15 cellular contexts compared by ENCODE assay signal in the genomic region with DNA sequence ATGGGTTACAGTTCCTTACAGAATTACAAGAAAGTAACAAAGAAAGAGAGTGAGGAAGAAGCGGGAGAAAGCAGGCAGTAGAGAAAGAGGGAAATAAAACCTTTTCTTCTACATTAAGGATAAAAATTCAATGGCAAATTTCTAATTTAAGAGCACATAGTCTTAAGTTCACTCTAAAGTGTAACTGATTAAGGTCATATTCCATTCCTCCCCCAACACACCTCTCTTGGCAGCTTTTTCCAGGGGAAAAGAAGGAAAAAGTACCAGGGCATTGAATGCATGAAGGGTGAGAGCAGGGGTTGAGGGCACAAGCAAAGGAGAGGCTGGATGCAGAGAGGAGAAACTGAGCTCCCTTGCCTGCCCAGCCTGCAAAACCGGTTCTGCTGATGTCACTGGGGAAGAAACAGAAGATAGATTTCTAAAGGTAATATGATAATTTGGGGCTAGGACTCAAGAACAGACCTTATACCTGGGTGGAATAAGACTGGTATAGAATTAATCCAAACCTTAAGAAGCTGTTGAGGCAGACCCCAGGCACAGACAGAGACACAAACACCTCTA. TPM values are rescaled to one million over a fixed set of nuclear protein-coding genes. Genes with fewer than 3 reads are reported as not detected.
DNase-seq lines count a peak whose midpoint lies in the region; ATAC-seq and TF ChIP-seq lines count a peak whose summit lies in the region.
"Had no signal": no experiment of that assay in that cellular context is flagged by ENCODE, and none has a peak within 500 bp of the region (broad histone marks: within the 10 kb centered on the region; RNA-seq: fewer than 3 reads in every experiment).

No MANE protein-coding gene starts in this region.

- no peak overlapping the region for H3K4me3 Mint-ChIP-seq in neural crest cell
- H3K4me3 Mint-ChIP-seq: CD4-positive, CD25-positive, alpha-beta regulatory T cell had no signal

- POLR2A ChIA-PET in SK-N-SH (lab: Yijun Ruan, JAX) = no interaction called here

- H3K27me3 Mint-ChIP-seq in neural crest cell (ENCODE audit: low read depth) = no peaks in the 10 kb centered on the region

- TF ChIP-seq CTCF in epithelial cell of esophagus (IDR thresholded peaks at IDR 0.05; ENCODE audit: insufficient read depth, low read depth, low read length, missing control alignments) (no peak), neural crest cell (conservative IDR thresholded peaks at IDR 0.05) (no peak), SK-N-SH (IDR thresholded peaks at IDR 0.05) (no peak)

- no peaks in the 10 kb centered on the region for H3K4me1 Mint-ChIP-seq in neural crest cell
- H3K4me1 Mint-ChIP-seq: CD4-positive, CD25-positive, alpha-beta regulatory T cell had no signal

- no peak overlapping the region for H3K4me2 ChIP-seq in SK-N-SH

- no peak overlapping the region for H3K9ac ChIP-seq in SK-N-SH

- no peaks in the 10 kb centered on the region for H3K36me3 ChIP-seq in SK-N-SH (replicated peaks in 1 of 2; ENCODE audit: control insufficient read depth in 1 of 2, insufficient read depth in 2 of 2, low read length in 1 of 2)
- H3K36me3 ChIP-seq: MG63 had no signal

- H3F3A ChIP-seq in SK-N-SH (replicated peaks; ENCODE audit: insufficient read depth) = no peaks in the 10 kb centered on the region

- no peak for TF ChIP-seq RAD21 in SK-N-SH (IDR thresholded peaks at IDR 0.05; ENCODE audit: low read length)

- no peaks in the 10 kb centered on the region for H3K9me3 Mint-ChIP-seq in neural crest cell

- peak overlapping the region; percentile 45 for H3K27ac Mint-ChIP-seq in neural crest cell (ENCODE audit: unreplicated experiment)

- H3K9me2 ChIP-seq in SK-N-SH = no peaks in the 10 kb centered on the region

- no peaks in the 10 kb centered on the region for H3K79me2 ChIP-seq in SK-N-SH (ENCODE audit: insufficient read depth)

- H3K27ac ChIP-seq in SK-N-SH (ENCODE audit: low read depth in 2 of 2, low read length in 1 of 2) = no peak overlapping the region

- H3K4me3 ChIP-seq in epithelial cell of esophagus (ENCODE audit: low read length) (no peak overlapping the region), SK-N-SH (ENCODE audit: low read depth in 2 of 2, low read length in 1 of 2) (no peak overlapping the region)
- H3K4me3 ChIP-seq: MG63 had no signal

- TF ChIP-seq EP300 in SK-N-SH (IDR thresholded peaks at IDR 0.05; ENCODE audit: borderline replicate concordance in 1 of 2, low read depth in 1 of 2, low read length in 1 of 2) = no peak

- no peaks in the 10 kb centered on the region for H4K20me1 ChIP-seq in SK-N-SH (ENCODE audit: insufficient read depth)

- DNase-seq in ELF-1 (ENCODE audit: low read depth, low spot score) (peak; percentile 18), NCI-H510A (lab: John Stamatoyannopoulos, UW) (peak; percentile 59), epithelial cell of esophagus (ENCODE audit: low read depth) (peak; percentile 70), neural crest cell (ENCODE audit: low read depth, low spot score) (no peak), SK-N-SH (no peak)
- no peak for DNase-seq in stimulated activated CD4-positive, alpha-beta T cell treated with anti-CD3 and anti-CD28 coated beads, Interleukin-15, amount 100 ng/mL, for 24 hours
- DNase-seq: ACHN; CD4-positive, CD25-positive, alpha-beta regulatory T cell; H7; MG63; NCI-H1105; NCI-H187; NCI-H82; SHP77 had no signal

- 42% methylated on average over 2 of the region's 2 CpGs for WGBS in SK-N-SH (ENCODE audit: low lambda C conversion rate)

- CTCF ChIA-PET in SK-N-SH (lab: Yijun Ruan, JAX) = no interaction called here

- H2AFZ ChIP-seq in SK-N-SH (ENCODE audit: low read depth) = no peak overlapping the region

- no peaks in the 10 kb centered on the region for H3K36me3 Mint-ChIP-seq in neural crest cell (ENCODE audit: low read depth)
- H3K36me3 Mint-ChIP-seq: CD4-positive, CD25-positive, alpha-beta regulatory T cell had no signal

- no peaks in the 10 kb centered on the region for H3K27me3 ChIP-seq in SK-N-SH (ENCODE audit: insufficient read depth)
- H3K27me3 ChIP-seq: MG63 had no signal

- H3K9me3 ChIP-seq in SK-N-SH = no peaks in the 10 kb centered on the region
- H3K9me3 ChIP-seq: MG63 had no signal

- H3K4me1 ChIP-seq in SK-N-SH (ENCODE audit: control insufficient read depth in 1 of 2, insufficient read depth in 2 of 2, low read depth in 1 of 2, low read length in 1 of 2) = no peaks in the 10 kb centered on the region; a peak in 1 of 4 replicates

- no peak for ATAC-seq in HG03196 (IDR thresholded peaks at IDR 0.05; ENCODE audit: unreplicated experiment)

TF ChIP-seq in SK-N-SH, 30 proteins besides CTCF, POLR2A, EP300 and RAD21 (continues in another document):
- TF ChIP-seq RCOR1 (IDR thresholded peaks at IDR 0.05; ENCODE audit: low read length) (no peak), POLR2AphosphoS5 (IDR thresholded peaks at IDR 0.05; ENCODE audit: low read depth, low read length) (no peak), FOXM1 (IDR thresholded peaks at IDR 0.05; ENCODE audit: low read depth) (no peak), NFIC (IDR thresholded peaks at IDR 0.05; ENCODE audit: borderline replicate concordance) (no peak), MXI1 (IDR thresholded peaks at IDR 0.05; ENCODE audit: low read depth, low read length) (no peak), RFX5 (IDR thresholded peaks at IDR 0.05; ENCODE audit: low read length) (no peak), TCF12 (IDR thresholded peaks at IDR 0.05) (no peak), GABPA (IDR thresholded peaks at IDR 0.05; ENCODE audit: low read depth) (no peak)
- TF ChIP-seq, protein P1, sequence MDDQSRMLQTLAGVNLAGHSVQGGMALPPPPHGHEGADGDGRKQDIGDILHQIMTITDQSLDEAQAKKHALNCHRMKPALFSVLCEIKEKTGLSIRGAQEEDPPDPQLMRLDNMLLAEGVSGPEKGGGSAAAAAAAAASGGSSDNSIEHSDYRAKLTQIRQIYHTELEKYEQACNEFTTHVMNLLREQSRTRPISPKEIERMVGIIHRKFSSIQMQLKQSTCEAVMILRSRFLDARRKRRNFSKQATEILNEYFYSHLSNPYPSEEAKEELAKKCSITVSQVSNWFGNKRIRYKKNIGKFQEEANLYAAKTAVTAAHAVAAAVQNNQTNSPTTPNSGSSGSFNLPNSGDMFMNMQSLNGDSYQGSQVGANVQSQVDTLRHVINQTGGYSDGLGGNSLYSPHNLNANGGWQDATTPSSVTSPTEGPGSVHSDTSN (IDR thresholded peaks at IDR 0.05) = no peak
- TF ChIP-seq, protein P2, sequence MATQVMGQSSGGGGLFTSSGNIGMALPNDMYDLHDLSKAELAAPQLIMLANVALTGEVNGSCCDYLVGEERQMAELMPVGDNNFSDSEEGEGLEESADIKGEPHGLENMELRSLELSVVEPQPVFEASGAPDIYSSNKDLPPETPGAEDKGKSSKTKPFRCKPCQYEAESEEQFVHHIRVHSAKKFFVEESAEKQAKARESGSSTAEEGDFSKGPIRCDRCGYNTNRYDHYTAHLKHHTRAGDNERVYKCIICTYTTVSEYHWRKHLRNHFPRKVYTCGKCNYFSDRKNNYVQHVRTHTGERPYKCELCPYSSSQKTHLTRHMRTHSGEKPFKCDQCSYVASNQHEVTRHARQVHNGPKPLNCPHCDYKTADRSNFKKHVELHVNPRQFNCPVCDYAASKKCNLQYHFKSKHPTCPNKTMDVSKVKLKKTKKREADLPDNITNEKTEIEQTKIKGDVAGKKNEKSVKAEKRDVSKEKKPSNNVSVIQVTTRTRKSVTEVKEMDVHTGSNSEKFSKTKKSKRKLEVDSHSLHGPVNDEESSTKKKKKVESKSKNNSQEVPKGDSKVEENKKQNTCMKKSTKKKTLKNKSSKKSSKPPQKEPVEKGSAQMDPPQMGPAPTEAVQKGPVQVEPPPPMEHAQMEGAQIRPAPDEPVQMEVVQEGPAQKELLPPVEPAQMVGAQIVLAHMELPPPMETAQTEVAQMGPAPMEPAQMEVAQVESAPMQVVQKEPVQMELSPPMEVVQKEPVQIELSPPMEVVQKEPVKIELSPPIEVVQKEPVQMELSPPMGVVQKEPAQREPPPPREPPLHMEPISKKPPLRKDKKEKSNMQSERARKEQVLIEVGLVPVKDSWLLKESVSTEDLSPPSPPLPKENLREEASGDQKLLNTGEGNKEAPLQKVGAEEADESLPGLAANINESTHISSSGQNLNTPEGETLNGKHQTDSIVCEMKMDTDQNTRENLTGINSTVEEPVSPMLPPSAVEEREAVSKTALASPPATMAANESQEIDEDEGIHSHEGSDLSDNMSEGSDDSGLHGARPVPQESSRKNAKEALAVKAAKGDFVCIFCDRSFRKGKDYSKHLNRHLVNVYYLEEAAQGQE (IDR thresholded peaks at IDR 0.05; ENCODE audit: low read depth, low read length) = no peak
- TF ChIP-seq, protein P3, sequence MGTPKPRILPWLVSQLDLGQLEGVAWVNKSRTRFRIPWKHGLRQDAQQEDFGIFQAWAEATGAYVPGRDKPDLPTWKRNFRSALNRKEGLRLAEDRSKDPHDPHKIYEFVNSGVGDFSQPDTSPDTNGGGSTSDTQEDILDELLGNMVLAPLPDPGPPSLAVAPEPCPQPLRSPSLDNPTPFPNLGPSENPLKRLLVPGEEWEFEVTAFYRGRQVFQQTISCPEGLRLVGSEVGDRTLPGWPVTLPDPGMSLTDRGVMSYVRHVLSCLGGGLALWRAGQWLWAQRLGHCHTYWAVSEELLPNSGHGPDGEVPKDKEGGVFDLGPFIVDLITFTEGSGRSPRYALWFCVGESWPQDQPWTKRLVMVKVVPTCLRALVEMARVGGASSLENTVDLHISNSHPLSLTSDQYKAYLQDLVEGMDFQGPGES (IDR thresholded peaks at IDR 0.05; ENCODE audit: low read depth, low read length) = no peak
- TF ChIP-seq, protein P4, sequence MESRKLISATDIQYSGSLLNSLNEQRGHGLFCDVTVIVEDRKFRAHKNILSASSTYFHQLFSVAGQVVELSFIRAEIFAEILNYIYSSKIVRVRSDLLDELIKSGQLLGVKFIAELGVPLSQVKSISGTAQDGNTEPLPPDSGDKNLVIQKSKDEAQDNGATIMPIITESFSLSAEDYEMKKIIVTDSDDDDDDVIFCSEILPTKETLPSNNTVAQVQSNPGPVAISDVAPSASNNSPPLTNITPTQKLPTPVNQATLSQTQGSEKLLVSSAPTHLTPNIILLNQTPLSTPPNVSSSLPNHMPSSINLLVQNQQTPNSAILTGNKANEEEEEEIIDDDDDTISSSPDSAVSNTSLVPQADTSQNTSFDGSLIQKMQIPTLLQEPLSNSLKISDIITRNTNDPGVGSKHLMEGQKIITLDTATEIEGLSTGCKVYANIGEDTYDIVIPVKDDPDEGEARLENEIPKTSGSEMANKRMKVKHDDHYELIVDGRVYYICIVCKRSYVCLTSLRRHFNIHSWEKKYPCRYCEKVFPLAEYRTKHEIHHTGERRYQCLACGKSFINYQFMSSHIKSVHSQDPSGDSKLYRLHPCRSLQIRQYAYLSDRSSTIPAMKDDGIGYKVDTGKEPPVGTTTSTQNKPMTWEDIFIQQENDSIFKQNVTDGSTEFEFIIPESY (IDR thresholded peaks at IDR 0.05; ENCODE audit: borderline replicate concordance, low read depth) = no peak

RNA-seq across cellular contexts. Expression of a gene that starts 4.6 kb away (rescaled TPM):
- not detected in 2 replicates for total RNA-seq in neural crest cell
- not detected in 2 replicates for polyA plus RNA-seq in SK-N-SH (2012; rRNA removed)
- polyA plus RNA-seq in SK-N-SH (2012; cell fraction: cytosol; rRNA removed) = not detected in 2 replicates
- polyA plus RNA-seq in SK-N-SH (2012; cell fraction: nucleus; rRNA removed) = not detected in 2 replicates
- total RNA-seq: CD4-positive, CD25-positive, alpha-beta regulatory T cell; H7 had no signal
- polyA plus RNA-seq: CD4-positive, CD25-positive, alpha-beta regulatory T cell had no signal

Comparison
In these comparisons a context has a peak if more than half of its experiments do, and no peak if none do; other contexts are left out.
1. DNase-seq: peak in ELF-1 (single experiment), NCI-H510A (single experiment) and epithelial cell of esophagus (single experiment); none in neural crest cell (single experiment), stimulated activated CD4-positive, alpha-beta T cell treated with anti-CD3 and anti-CD28 coated beads, Interleukin-15, amount 100 ng/mL, for 24 hours (single experiment) and SK-N-SH (single experiment).